1 cellular context compared by ENCODE assay signal in genomic region chr22:37163618-37164534, GRCh38.
TF ChIP-seq lines count a peak whose summit lies in the region.

No MANE protein-coding gene starts in this region.

TF ChIP-seq in GM12878, 131 proteins besides CTCF, POLR2A, EP300 and RAD21 (continues in another document):
- peak; percentile 97 for TF ChIP-seq HDGF (IDR thresholded peaks at IDR 0.05)
- TF ChIP-seq RFX5 (IDR thresholded peaks at IDR 0.05; ENCODE audit: low read depth, low read length) = no peak
- TF ChIP-seq EED (IDR thresholded peaks at IDR 0.05; ENCODE audit: low read depth) = peak; percentile 62
- peak; percentile 25; the same call in 1 of the 2 replicates for TF ChIP-seq MXI1 (IDR thresholded peaks at IDR 0.05; ENCODE audit: low read depth, low read length)
- TF ChIP-seq STAT3 (IDR thresholded peaks at IDR 0.05; ENCODE audit: low read depth, low read length) = 0 out of 2 replicates have a peak, but pooled peaks have one; percentile 45
- TF ChIP-seq PRDM15 (CRISPR knock-in tag; IDR thresholded peaks at IDR 0.05) = no peak
- peak; percentile 92 for TF ChIP-seq PAX5 (IDR thresholded peaks at IDR 0.05; ENCODE audit: borderline replicate concordance, low read depth, low read length)
- peak; percentile 62 for TF ChIP-seq CUX1 (IDR thresholded peaks at IDR 0.05; ENCODE audit: insufficient replicate concordance, low read depth, low read length)
- TF ChIP-seq HSF1 (IDR thresholded peaks at IDR 0.05; ENCODE audit: low read depth, low read length) = no peak
- no peak for TF ChIP-seq ZNF274 (IDR thresholded peaks at IDR 0.05; ENCODE audit: insufficient read depth, insufficient read length)
- TF ChIP-seq RELA (IDR thresholded peaks at IDR 0.05; ENCODE audit: borderline replicate concordance, partially characterized antibody) = no peak
- no peak for TF ChIP-seq ZNF24 (IDR thresholded peaks at IDR 0.05)
- peak; percentile 84 for TF ChIP-seq JUNB (IDR thresholded peaks at IDR 0.05)
- TF ChIP-seq SIX5 (IDR thresholded peaks at IDR 0.05; ENCODE audit: low read depth, low read length, severe bottlenecking) = no peak
- no peak for TF ChIP-seq YBX1 (IDR thresholded peaks at IDR 0.05)
- TF ChIP-seq TARDBP (IDR thresholded peaks at IDR 0.05; ENCODE audit: borderline replicate concordance) = peak; percentile 56; the same call in 1 of the 2 replicates
- TF ChIP-seq TCF12 (IDR thresholded peaks at IDR 0.05; ENCODE audit: low read depth, low read length) = peak; percentile 76
- no peak for TF ChIP-seq RB1 (IDR thresholded peaks at IDR 0.05; ENCODE audit: borderline replicate concordance)
- TF ChIP-seq POU2F2 (IDR thresholded peaks at IDR 0.05; ENCODE audit: borderline replicate concordance, low read depth, low read length) = peak; percentile 48; the same call in 2 of the 3 replicates
- no peak; the same call in 1 of the 2 replicates for TF ChIP-seq MAX (IDR thresholded peaks at IDR 0.05; ENCODE audit: low read depth, low read length)
- 0 out of 2 replicates have a peak, but pooled peaks have one; percentile 40 for TF ChIP-seq WRNIP1 (IDR thresholded peaks at IDR 0.05; ENCODE audit: borderline replicate concordance, low read depth, low read length)
- TF ChIP-seq TAF1 (IDR thresholded peaks at IDR 0.05; ENCODE audit: borderline replicate concordance, low read depth, low read length) = peak; percentile 68
- no peak for TF ChIP-seq ZBTB40 (IDR thresholded peaks at IDR 0.05; ENCODE audit: borderline replicate concordance)
- TF ChIP-seq NR2C2 (IDR thresholded peaks at IDR 0.05; ENCODE audit: borderline replicate concordance, control insufficient read depth, insufficient read length, low read depth) = no peak
- no peak for TF ChIP-seq REST (IDR thresholded peaks at IDR 0.05; ENCODE audit: low read depth, low read length)
- no peak for TF ChIP-seq ZNF622 (IDR thresholded peaks at IDR 0.05)
- no peak for TF ChIP-seq E4F1 (IDR thresholded peaks at IDR 0.05; ENCODE audit: borderline replicate concordance, partially characterized antibody)
- TF ChIP-seq RBBP5 (conservative IDR thresholded peaks at IDR 0.05) = no peak
- no peak for TF ChIP-seq MYB (IDR thresholded peaks at IDR 0.05; ENCODE audit: borderline replicate concordance, low read depth, low read length)
- peak; percentile 39 for TF ChIP-seq KLF5 (IDR thresholded peaks at IDR 0.05; ENCODE audit: partially characterized antibody)
- peak; percentile 60 for TF ChIP-seq USF1 (IDR thresholded peaks at IDR 0.05; ENCODE audit: borderline replicate concordance, extremely low read length, insufficient read depth, low read depth, low read length)
- no peak for TF ChIP-seq HDAC2 (IDR thresholded peaks at IDR 0.05)
- no peak for TF ChIP-seq SUZ12 (IDR thresholded peaks at IDR 0.05; ENCODE audit: unreplicated experiment)
- TF ChIP-seq NBN (IDR thresholded peaks at IDR 0.05) = peak; percentile 91
- no peak for TF ChIP-seq NFXL1 (IDR thresholded peaks at IDR 0.05; ENCODE audit: borderline replicate concordance)
- 0 out of 3 replicates have a peak, but pooled peaks of 1 of the 2 experiments have one; percentile 40 for TF ChIP-seq EGR1 (IDR thresholded peaks at IDR 0.05; ENCODE audit: borderline replicate concordance in 1 of 2, low read depth in 2 of 2, low read length in 2 of 2)
- TF ChIP-seq ASH2L (IDR thresholded peaks at IDR 0.05; ENCODE audit: borderline replicate concordance, low read depth) = no peak
- no peak for TF ChIP-seq SPI1 (IDR thresholded peaks at IDR 0.05; ENCODE audit: borderline replicate concordance, insufficient read depth, low read depth, low read length)
